ENCODE assay signal across 1 cellular context in the genomic region with DNA sequence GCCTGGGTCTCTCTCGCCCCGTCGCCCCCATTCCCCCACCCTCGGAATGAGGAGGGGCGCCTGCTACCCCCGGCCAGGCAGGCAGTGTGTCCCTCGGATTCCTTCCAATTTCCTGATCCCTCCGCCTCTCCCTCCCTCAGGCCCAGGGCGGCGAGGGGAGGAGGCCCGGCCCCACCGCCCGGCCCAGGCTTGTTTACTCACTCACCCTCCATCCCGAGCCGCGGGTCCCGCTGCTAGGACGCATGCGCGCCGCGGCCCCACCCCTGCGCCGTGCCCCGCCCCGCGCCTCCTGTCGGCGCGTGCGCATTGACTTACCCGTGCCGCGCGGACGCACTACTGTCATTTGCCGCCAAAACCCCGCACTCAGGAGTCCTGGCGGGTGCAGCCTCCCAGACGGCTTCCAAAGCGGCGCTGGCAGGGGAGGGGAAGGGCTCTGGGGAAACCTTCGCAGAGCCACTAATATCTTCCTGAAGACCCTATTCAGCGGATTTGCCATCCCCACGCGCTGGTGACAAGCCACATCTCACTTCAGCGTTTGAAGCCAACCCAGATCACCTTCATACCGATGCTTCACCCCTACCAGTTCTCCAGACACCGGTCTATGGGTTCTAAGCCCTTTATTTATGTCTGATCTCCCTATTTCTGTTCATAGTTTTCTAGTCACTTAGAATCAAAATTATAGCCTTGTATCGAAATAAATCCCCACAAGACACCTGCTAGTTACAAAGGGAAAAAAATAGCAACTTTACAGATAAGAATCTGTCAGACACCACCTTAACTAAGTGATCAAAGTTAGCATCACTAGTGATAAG.
TF ChIP-seq lines count a peak whose summit lies in the region.

Gene EZH1 (minus strand): TSS at position 235 of the 812 bp plus-strand sequence. CDS start 16,099 bp downstream, outside the sequence.

TF ChIP-seq in HepG2, 621 proteins besides CTCF, POLR2A, EP300 and RAD21 (continued from another document and continues in another):
- TF ChIP-seq ZHX2 (IDR thresholded peaks at IDR 0.05; ENCODE audit: low read depth): peak; percentile 39; the same call in 1 of the 2 replicates
- 0 out of 2 replicates have a peak, but pooled peaks have one; percentile 43 for TF ChIP-seq ZHX2 (CRISPR knock-in tag; IDR thresholded peaks at IDR 0.05; ENCODE audit: borderline replicate concordance)
- TF ChIP-seq ZBTB1 (CRISPR knock-in tag; IDR thresholded peaks at IDR 0.05; ENCODE audit: borderline replicate concordance): no peak
- TF ChIP-seq SOX6 (IDR thresholded peaks at IDR 0.05): no peak
- no peak; the same call in 1 of the 2 replicates for TF ChIP-seq SOX6 (CRISPR knock-in tag; IDR thresholded peaks at IDR 0.05)
- peak; percentile 77; the same call in 1 of the 3 replicates for TF ChIP-seq MXI1 (IDR thresholded peaks at IDR 0.05; ENCODE audit: borderline replicate concordance, low read depth, low read length)
- no peak for TF ChIP-seq ZNF678 (CRISPR knock-in tag; IDR thresholded peaks at IDR 0.05)
- peak; percentile 74; the same call in 1 of the 2 replicates for TF ChIP-seq MED1 (CRISPR knock-in tag; IDR thresholded peaks at IDR 0.05)
- no peak for TF ChIP-seq ZNF24 (IDR thresholded peaks at IDR 0.05)
- peak; percentile 91 for TF ChIP-seq ZNF878 (CRISPR knock-in tag; IDR thresholded peaks at IDR 0.05)
- TF ChIP-seq BHLHE40 (IDR thresholded peaks at IDR 0.05; ENCODE audit: low read length): peak; percentile 81
- TF ChIP-seq ZNF597 (CRISPR knock-in tag; IDR thresholded peaks at IDR 0.05): no peak
- TF ChIP-seq ZNF468 (CRISPR knock-in tag; IDR thresholded peaks at IDR 0.05): 0 out of 2 replicates have a peak, but pooled peaks have one; percentile 65
- TF ChIP-seq ERF (CRISPR knock-in tag; IDR thresholded peaks at IDR 0.05): peak; percentile 73
- no peak; the same call in 1 of the 2 replicates for TF ChIP-seq ZNF280D (CRISPR knock-in tag; IDR thresholded peaks at IDR 0.05)
- TF ChIP-seq HNF4A (CRISPR knock-in tag; IDR thresholded peaks at IDR 0.05): no peak
- TF ChIP-seq ZSCAN12 (CRISPR knock-in tag; IDR thresholded peaks at IDR 0.05): no peak
- no peak; the same call in 1 of the 2 replicates for TF ChIP-seq PAWR (CRISPR knock-in tag; IDR thresholded peaks at IDR 0.05; ENCODE audit: borderline replicate concordance)
- peak; percentile 53 for TF ChIP-seq ETV5 (CRISPR knock-in tag; IDR thresholded peaks at IDR 0.05; ENCODE audit: borderline replicate concordance)
- TF ChIP-seq PRPF4 (IDR thresholded peaks at IDR 0.05; ENCODE audit: low read depth, low read length, poor library complexity, severe bottlenecking): no peak
- no peak for TF ChIP-seq ZNF672 (CRISPR knock-in tag; IDR thresholded peaks at IDR 0.05)
- TF ChIP-seq SMAD3 (CRISPR knock-in tag; IDR thresholded peaks at IDR 0.05): peak; percentile 62; the same call in 1 of the 2 replicates
- peak; percentile 72; the same call in 1 of the 2 replicates for TF ChIP-seq ZMYM2 (CRISPR knock-in tag; IDR thresholded peaks at IDR 0.05)
- peak; percentile 89; the same call in 1 of the 2 replicates for TF ChIP-seq MYPOP (CRISPR knock-in tag; IDR thresholded peaks at IDR 0.05)
- no peak for TF ChIP-seq GRHL1 (CRISPR knock-in tag; conservative IDR thresholded peaks at IDR 0.05)
- peak; percentile 97 for TF ChIP-seq ZNF772 (CRISPR knock-in tag; IDR thresholded peaks at IDR 0.05)
- no peak for TF ChIP-seq ARNT (IDR thresholded peaks at IDR 0.05)
- TF ChIP-seq ZNF547 (CRISPR knock-in tag; IDR thresholded peaks at IDR 0.05): peak; percentile 62; the same call in 1 of the 2 replicates
- peak; percentile 83 for TF ChIP-seq ZNF891 (CRISPR knock-in tag; IDR thresholded peaks at IDR 0.05)
- peak; percentile 83 for TF ChIP-seq HOXA3 (CRISPR knock-in tag; IDR thresholded peaks at IDR 0.05)
- TF ChIP-seq, protein P1, sequence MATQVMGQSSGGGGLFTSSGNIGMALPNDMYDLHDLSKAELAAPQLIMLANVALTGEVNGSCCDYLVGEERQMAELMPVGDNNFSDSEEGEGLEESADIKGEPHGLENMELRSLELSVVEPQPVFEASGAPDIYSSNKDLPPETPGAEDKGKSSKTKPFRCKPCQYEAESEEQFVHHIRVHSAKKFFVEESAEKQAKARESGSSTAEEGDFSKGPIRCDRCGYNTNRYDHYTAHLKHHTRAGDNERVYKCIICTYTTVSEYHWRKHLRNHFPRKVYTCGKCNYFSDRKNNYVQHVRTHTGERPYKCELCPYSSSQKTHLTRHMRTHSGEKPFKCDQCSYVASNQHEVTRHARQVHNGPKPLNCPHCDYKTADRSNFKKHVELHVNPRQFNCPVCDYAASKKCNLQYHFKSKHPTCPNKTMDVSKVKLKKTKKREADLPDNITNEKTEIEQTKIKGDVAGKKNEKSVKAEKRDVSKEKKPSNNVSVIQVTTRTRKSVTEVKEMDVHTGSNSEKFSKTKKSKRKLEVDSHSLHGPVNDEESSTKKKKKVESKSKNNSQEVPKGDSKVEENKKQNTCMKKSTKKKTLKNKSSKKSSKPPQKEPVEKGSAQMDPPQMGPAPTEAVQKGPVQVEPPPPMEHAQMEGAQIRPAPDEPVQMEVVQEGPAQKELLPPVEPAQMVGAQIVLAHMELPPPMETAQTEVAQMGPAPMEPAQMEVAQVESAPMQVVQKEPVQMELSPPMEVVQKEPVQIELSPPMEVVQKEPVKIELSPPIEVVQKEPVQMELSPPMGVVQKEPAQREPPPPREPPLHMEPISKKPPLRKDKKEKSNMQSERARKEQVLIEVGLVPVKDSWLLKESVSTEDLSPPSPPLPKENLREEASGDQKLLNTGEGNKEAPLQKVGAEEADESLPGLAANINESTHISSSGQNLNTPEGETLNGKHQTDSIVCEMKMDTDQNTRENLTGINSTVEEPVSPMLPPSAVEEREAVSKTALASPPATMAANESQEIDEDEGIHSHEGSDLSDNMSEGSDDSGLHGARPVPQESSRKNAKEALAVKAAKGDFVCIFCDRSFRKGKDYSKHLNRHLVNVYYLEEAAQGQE (IDR thresholded peaks at IDR 0.05; ENCODE audit: borderline replicate concordance in 1 of 2, low read depth in 1 of 2, low read length in 2 of 2): peak in 1 of 2 experiments; percentile 42; a peak in 1 of 4 replicates
- no peak for TF ChIP-seq PLRG1 (conservative IDR thresholded peaks at IDR 0.05)
- TF ChIP-seq, protein P2, sequence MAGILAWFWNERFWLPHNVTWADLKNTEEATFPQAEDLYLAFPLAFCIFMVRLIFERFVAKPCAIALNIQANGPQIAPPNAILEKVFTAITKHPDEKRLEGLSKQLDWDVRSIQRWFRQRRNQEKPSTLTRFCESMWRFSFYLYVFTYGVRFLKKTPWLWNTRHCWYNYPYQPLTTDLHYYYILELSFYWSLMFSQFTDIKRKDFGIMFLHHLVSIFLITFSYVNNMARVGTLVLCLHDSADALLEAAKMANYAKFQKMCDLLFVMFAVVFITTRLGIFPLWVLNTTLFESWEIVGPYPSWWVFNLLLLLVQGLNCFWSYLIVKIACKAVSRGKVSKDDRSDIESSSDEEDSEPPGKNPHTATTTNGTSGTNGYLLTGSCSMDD (CRISPR knock-in tag; IDR thresholded peaks at IDR 0.05): no peak; the same call in 1 of the 2 replicates
- TF ChIP-seq MATR3 (CRISPR knock-in tag; IDR thresholded peaks at IDR 0.05): no peak
- TF ChIP-seq YEATS4 (CRISPR knock-in tag; IDR thresholded peaks at IDR 0.05; ENCODE audit: borderline replicate concordance): peak; percentile 92
